Comparison of ENCODE assay signal across 8 cellular contexts in genomic region chr15:90248760-90249122, GRCh38. TPM values are rescaled to one million over a fixed set of nuclear protein-coding genes. Genes with fewer than 3 reads are reported as not detected.
DNase-seq lines count a peak whose midpoint lies in the region; ATAC-seq and TF ChIP-seq lines count a peak whose summit lies in the region.

No MANE protein-coding gene starts in this region.

- H4K20me1 ChIP-seq in fibroblast of lung (ENCODE audit: control insufficient read depth, extremely low read depth, insufficient read depth, low read length) (no peaks in the 10 kb centered on the region), OCI-LY7 (ENCODE audit: insufficient read depth, low read length) (no peaks in the 10 kb centered on the region)

- DNase-seq in DMS53 (lab: John Stamatoyannopoulos, UW) (peak; percentile 53), fibroblast of lung (ENCODE audit: low read depth in 2 of 2) (no peak), osteocyte (ENCODE audit: extremely low spot score, unreplicated experiment) (no peak), OCI-LY7 (ENCODE audit: low spot score) (no peak)
- DNase-seq in activated effector memory CD4-positive, alpha-beta T cell treated with anti-CD3 and anti-CD28 coated beads, Interleukin-2, amount 50 U/mL, for 16 hours = no peak

- H3K4me3 ChIP-seq in fibroblast of lung (replicated peaks in 1 of 4; ENCODE audit: control extremely low read depth in 1 of 4, insufficient read depth in 1 of 4, low read depth in 3 of 4, low read length in 4 of 4) (no peak overlapping the region), OCI-LY7 (ENCODE audit: low read depth, low read length, poor library complexity, severe bottlenecking) (no peak overlapping the region)

- no peak for TF ChIP-seq CTCF in fibroblast of lung (conservative IDR thresholded peaks at IDR 0.05 in 1 of 2, IDR thresholded peaks at IDR 0.05 in 1 of 2; ENCODE audit: low read depth in 1 of 2, low read length in 2 of 2)
- no peak for TF ChIP-seq CTCF in osteocyte (IDR thresholded peaks at IDR 0.05)
- TF ChIP-seq CTCF in OCI-LY7 (conservative IDR thresholded peaks at IDR 0.05; ENCODE audit: low read length) = no peak

- peaks cover 6% of the 10 kb centered on the region for H3K4me1 Mint-ChIP-seq in osteocyte (ENCODE audit: unreplicated experiment)

- ATAC-seq in SK-N-SH treated with all-trans-retinoic acid at 6 μM for 48 hours (peak; percentile 12; the same call in 1 of the 3 replicates), HG03175 (IDR thresholded peaks at IDR 0.05; ENCODE audit: unreplicated experiment) (no peak), GM21576 (IDR thresholded peaks at IDR 0.05; ENCODE audit: unreplicated experiment) (no peak)

- no TSS peak for BruUV-seq in OCI-LY7 (replicated peaks; lab: Mats Ljungman, UMichigan)

- H3K4me1 ChIP-seq in fibroblast of lung (ENCODE audit: control insufficient read depth, extremely low read depth, insufficient read depth, low read length) (peaks cover 4% of the 10 kb centered on the region), OCI-LY7 (ENCODE audit: insufficient read depth, low read length, poor library complexity, severe bottlenecking) (peaks cover 6% of the 10 kb centered on the region)

- H3K36me3 ChIP-seq in fibroblast of lung (ENCODE audit: control insufficient read depth, insufficient read depth, low read length) (no peaks in the 10 kb centered on the region), OCI-LY7 (ENCODE audit: insufficient read depth, low read length) (no peaks in the 10 kb centered on the region)

- H3K9me3 Mint-ChIP-seq in osteocyte (ENCODE audit: unreplicated experiment) = no peaks in the 10 kb centered on the region

- H3K4me2 ChIP-seq in fibroblast of lung (ENCODE audit: extremely low read depth, insufficient read depth, low read length) (peak overlapping the region; percentile 92), OCI-LY7 (ENCODE audit: low read length) (no peak overlapping the region)

- no peaks in the 10 kb centered on the region for H3K9me2 ChIP-seq in OCI-LY7 (ENCODE audit: insufficient read depth, low read length)

- POLR2A ChIA-PET in OCI-LY7 (lab: Charles Lee) = interaction anchor here (0.6 to 0.9 kb wide), 7 partner anchors 8 to 674 kb away, joined by 3 to 9 read pairs (median 3); partner anchors contain the start of gene CIB1

- H3K27me3 Mint-ChIP-seq in osteocyte (ENCODE audit: unreplicated experiment) = no peaks in the 10 kb centered on the region

- intact Hi-C loops in OCI-LY7 (cut with micrococcal nuclease; ENCODE audit: unreplicated experiment) = no loop called here

- H3K9me3 ChIP-seq in fibroblast of lung (ENCODE audit: control insufficient read depth, insufficient read depth, low read depth, low read length) (no peaks in the 10 kb centered on the region), OCI-LY7 (ENCODE audit: low read length) (no peaks in the 10 kb centered on the region)

- CTCF ChIA-PET in OCI-LY7 (lab: Charles Lee; ENCODE audit: unreplicated experiment) = interaction anchor here (0.6 to 1.0 kb wide), 2 partner anchors 13 to 130 kb away, joined by 3 read pairs; no protein-coding TSS in a partner anchor

- H2AFZ ChIP-seq in fibroblast of lung (ENCODE audit: low read length) = no peak overlapping the region
- H2AFZ ChIP-seq in OCI-LY7 (ENCODE audit: low read length) = no peak overlapping the region

- no peaks in the 10 kb centered on the region for H3K27me3 ChIP-seq in fibroblast of lung (ENCODE audit: control insufficient read depth, insufficient read depth, low read length)

- peak overlapping the region; percentile 76 for H3K4me3 Mint-ChIP-seq in osteocyte (ENCODE audit: unreplicated experiment)

- peak overlapping the region; percentile 50 for H3K27ac Mint-ChIP-seq in osteocyte (ENCODE audit: unreplicated experiment)

- no peaks in the 10 kb centered on the region for H3K36me3 Mint-ChIP-seq in osteocyte (ENCODE audit: unreplicated experiment)

- H3K79me2 ChIP-seq in fibroblast of lung (ENCODE audit: control insufficient read depth, insufficient read depth, low read length) (no peaks in the 10 kb centered on the region), OCI-LY7 (ENCODE audit: insufficient read depth, low read depth, low read length) (no peaks in the 10 kb centered on the region)

- no peak overlapping the region for H3K27ac ChIP-seq in fibroblast of lung (ENCODE audit: insufficient read depth, low read length)
- H3K27ac ChIP-seq in OCI-LY7 (ENCODE audit: low read depth, low read length, poor library complexity, severe bottlenecking) = no peak overlapping the region

- no peak overlapping the region for H3K9ac ChIP-seq in fibroblast of lung (ENCODE audit: insufficient read depth, low read length)

TF ChIP-seq in SK-N-SH treated with all-trans-retinoic acid at 6 μM for 48 hours, 23 proteins besides CTCF, POLR2A, EP300 and RAD21 (continues in another document):
- no peak for TF ChIP-seq ZC3H10 (CRISPR knock-in tag; IDR thresholded peaks at IDR 0.05)
- TF ChIP-seq ZFP3 (CRISPR knock-in tag; IDR thresholded peaks at IDR 0.05) = no peak
- TF ChIP-seq GLIS3 (CRISPR knock-in tag; IDR thresholded peaks at IDR 0.05) = no peak
- no peak for TF ChIP-seq ISL1 (CRISPR knock-in tag; IDR thresholded peaks at IDR 0.05)
- TF ChIP-seq PATZ1 (CRISPR knock-in tag; IDR thresholded peaks at IDR 0.05; ENCODE audit: borderline replicate concordance) = no peak
- TF ChIP-seq ZNF70 (CRISPR knock-in tag; IDR thresholded peaks at IDR 0.05) = no peak
- no peak for TF ChIP-seq TOX (CRISPR knock-in tag; IDR thresholded peaks at IDR 0.05; ENCODE audit: borderline replicate concordance)
- TF ChIP-seq ESRRG (CRISPR knock-in tag; IDR thresholded peaks at IDR 0.05) = no peak
- TF ChIP-seq ZFP30 (CRISPR knock-in tag; IDR thresholded peaks at IDR 0.05) = no peak
- no peak for TF ChIP-seq ZNF8 (CRISPR knock-in tag; IDR thresholded peaks at IDR 0.05)
- no peak for TF ChIP-seq POU6F1 (CRISPR knock-in tag; IDR thresholded peaks at IDR 0.05; ENCODE audit: borderline replicate concordance, low read depth)
- TF ChIP-seq ARNTL (CRISPR knock-in tag; IDR thresholded peaks at IDR 0.05; ENCODE audit: borderline replicate concordance, low read depth) = no peak

RNA-seq across cellular contexts. Expression of gene TTLL13, which starts 0.6 kb away (rescaled TPM):
- total RNA-seq in fibroblast of lung (under 0.01 TPM in 1 of 2 replicates, not detected in the other), osteocyte (not detected in 2 replicates), OCI-LY7 (2022) (0.77 and 1.3 TPM in 2 replicates)
- polyA plus RNA-seq in fibroblast of lung = 0.03 and 0.08 TPM in 2 replicates
- polyA plus RNA-seq in fibroblast of lung (2012) = not detected in 2 replicates
- polyA minus RNA-seq in fibroblast of lung (ENCODE audit: low replicate concordance) = not detected in 2 replicates
- 0.57 and 0.88 TPM in 2 replicates for total RNA-seq in OCI-LY7 (2014; rRNA removed; shearing (Covaris generic))

RNA-seq across cellular contexts. Expression of gene GDPGP1, which starts 14.7 kb away (rescaled TPM):
- total RNA-seq in fibroblast of lung (6.2 and 9.7 TPM in 2 replicates), osteocyte (5.6 and 6.6 TPM in 2 replicates), OCI-LY7 (2022) (12.1 and 12.9 TPM in 2 replicates)
- polyA plus RNA-seq in fibroblast of lung = 1.9 and 2.5 TPM in 2 replicates
- 2.3 and 2.8 TPM in 2 replicates for polyA plus RNA-seq in fibroblast of lung (2012)
- polyA minus RNA-seq in fibroblast of lung (ENCODE audit: low replicate concordance) = 9.3 and 11.3 TPM in 2 replicates
- 8.1 and 22.3 TPM in 2 replicates for total RNA-seq in OCI-LY7 (2014; rRNA removed; shearing (Covaris generic))

RNA-seq across cellular contexts. Expression of gene CIB1, which starts 15.0 kb away (rescaled TPM):
- total RNA-seq in fibroblast of lung = 17.7 and 27.7 TPM in 2 replicates
- polyA plus RNA-seq in fibroblast of lung = 42.7 and 62.2 TPM in 2 replicates
- polyA plus RNA-seq in fibroblast of lung (2012) = 58.8 and 95.0 TPM in 2 replicates
- 52.8 and 118 TPM in 2 replicates for polyA minus RNA-seq in fibroblast of lung (ENCODE audit: low replicate concordance)
- 33.8 and 35.9 TPM in 2 replicates for total RNA-seq in osteocyte
- total RNA-seq in OCI-LY7 (2014; rRNA removed; shearing (Covaris generic)) = 52.8 and 53.2 TPM in 2 replicates
- 54.5 and 66.0 TPM in 2 replicates for total RNA-seq in OCI-LY7 (2022)

RNA-seq across cellular contexts. Expression of gene NGRN, which starts 16.7 kb away (rescaled TPM):
- total RNA-seq in fibroblast of lung (96.1 and 96.8 TPM in 2 replicates), osteocyte (92.3 and 94.8 TPM in 2 replicates), OCI-LY7 (2022) (40.0 and 44.4 TPM in 2 replicates)
- 55.3 and 58.7 TPM in 2 replicates for polyA plus RNA-seq in fibroblast of lung
- 50.7 and 54.0 TPM in 2 replicates for polyA plus RNA-seq in fibroblast of lung (2012)
- polyA minus RNA-seq in fibroblast of lung (ENCODE audit: low replicate concordance) = 23.5 and 24.6 TPM in 2 replicates
- total RNA-seq in OCI-LY7 (2014; rRNA removed; shearing (Covaris generic)) = 65.0 and 72.8 TPM in 2 replicates

RNA-seq across cellular contexts. Expression of gene SEMA4B, which starts 47.6 kb away (rescaled TPM):
- total RNA-seq in fibroblast of lung (14.1 and 30.4 TPM in 2 replicates), osteocyte (23.3 and 26.0 TPM in 2 replicates), OCI-LY7 (2022) (34.9 and 38.2 TPM in 2 replicates)
- polyA plus RNA-seq in fibroblast of lung = 9.5 and 12.8 TPM in 2 replicates
- polyA plus RNA-seq in fibroblast of lung (2012) = 13.4 and 13.5 TPM in 2 replicates
- polyA minus RNA-seq in fibroblast of lung (ENCODE audit: low replicate concordance) = 28.5 and 73.0 TPM in 2 replicates
- 21.9 and 44.1 TPM in 2 replicates for total RNA-seq in OCI-LY7 (2014; rRNA removed; shearing (Covaris generic))
